Comparison of ENCODE assay signal across 1 cellular context in the genomic region with DNA sequence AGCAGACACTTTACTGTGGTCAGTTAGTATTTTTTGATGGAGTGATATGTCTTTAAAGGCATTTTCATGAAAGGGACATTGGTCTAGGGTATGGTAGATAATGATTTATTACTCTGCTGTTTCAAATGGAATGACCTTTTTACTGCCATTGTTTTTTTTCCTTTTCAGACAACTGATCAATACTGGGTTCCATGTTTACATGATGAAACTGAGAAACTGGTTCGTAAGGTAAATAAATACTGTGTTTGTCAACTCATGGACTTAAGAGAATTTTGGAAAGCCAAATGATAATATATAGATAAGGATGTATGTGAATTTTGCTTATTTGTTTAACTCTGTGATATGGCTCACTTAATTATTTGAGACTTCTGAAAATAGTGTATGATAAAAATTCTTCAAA.
TF ChIP-seq lines count a peak whose summit lies in the region.

No MANE protein-coding gene starts in this region.

TF ChIP-seq in HepG2, 621 proteins besides CTCF, POLR2A, EP300 and RAD21:
- TF ChIP-seq, protein P1, sequence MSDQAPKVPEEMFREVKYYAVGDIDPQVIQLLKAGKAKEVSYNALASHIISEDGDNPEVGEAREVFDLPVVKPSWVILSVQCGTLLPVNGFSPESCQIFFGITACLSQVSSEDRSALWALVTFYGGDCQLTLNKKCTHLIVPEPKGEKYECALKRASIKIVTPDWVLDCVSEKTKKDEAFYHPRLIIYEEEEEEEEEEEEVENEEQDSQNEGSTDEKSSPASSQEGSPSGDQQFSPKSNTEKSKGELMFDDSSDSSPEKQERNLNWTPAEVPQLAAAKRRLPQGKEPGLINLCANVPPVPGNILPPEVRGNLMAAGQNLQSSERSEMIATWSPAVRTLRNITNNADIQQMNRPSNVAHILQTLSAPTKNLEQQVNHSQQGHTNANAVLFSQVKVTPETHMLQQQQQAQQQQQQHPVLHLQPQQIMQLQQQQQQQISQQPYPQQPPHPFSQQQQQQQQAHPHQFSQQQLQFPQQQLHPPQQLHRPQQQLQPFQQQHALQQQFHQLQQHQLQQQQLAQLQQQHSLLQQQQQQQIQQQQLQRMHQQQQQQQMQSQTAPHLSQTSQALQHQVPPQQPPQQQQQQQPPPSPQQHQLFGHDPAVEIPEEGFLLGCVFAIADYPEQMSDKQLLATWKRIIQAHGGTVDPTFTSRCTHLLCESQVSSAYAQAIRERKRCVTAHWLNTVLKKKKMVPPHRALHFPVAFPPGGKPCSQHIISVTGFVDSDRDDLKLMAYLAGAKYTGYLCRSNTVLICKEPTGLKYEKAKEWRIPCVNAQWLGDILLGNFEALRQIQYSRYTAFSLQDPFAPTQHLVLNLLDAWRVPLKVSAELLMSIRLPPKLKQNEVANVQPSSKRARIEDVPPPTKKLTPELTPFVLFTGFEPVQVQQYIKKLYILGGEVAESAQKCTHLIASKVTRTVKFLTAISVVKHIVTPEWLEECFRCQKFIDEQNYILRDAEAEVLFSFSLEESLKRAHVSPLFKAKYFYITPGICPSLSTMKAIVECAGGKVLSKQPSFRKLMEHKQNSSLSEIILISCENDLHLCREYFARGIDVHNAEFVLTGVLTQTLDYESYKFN (CRISPR knock-in tag; conservative IDR thresholded peaks at IDR 0.05): peak; percentile 39; the same call in 1 of the 2 replicates
- TF ChIP-seq HHEX (CRISPR knock-in tag; IDR thresholded peaks at IDR 0.05): no peak
- no peak; the same call in 1 of the 2 replicates for TF ChIP-seq NFIC (IDR thresholded peaks at IDR 0.05; ENCODE audit: low read length)
- TF ChIP-seq ELF3 (CRISPR knock-in tag; IDR thresholded peaks at IDR 0.05): no peak
- peak; percentile 59; the same call in 1 of the 2 replicates for TF ChIP-seq GATAD2A (CRISPR knock-in tag; IDR thresholded peaks at IDR 0.05)
- TF ChIP-seq BCL6 (CRISPR knock-in tag; IDR thresholded peaks at IDR 0.05): peak; percentile 51
- TF ChIP-seq FOXA3 (CRISPR knock-in tag; IDR thresholded peaks at IDR 0.05): peak; percentile 56; the same call in 1 of the 2 replicates
- TF ChIP-seq RARA (CRISPR knock-in tag; IDR thresholded peaks at IDR 0.05): peak; percentile 23; the same call in 1 of the 2 replicates
- no peak for TF ChIP-seq SOX13 (IDR thresholded peaks at IDR 0.05)
- TF ChIP-seq SOX13 (CRISPR knock-in tag; conservative IDR thresholded peaks at IDR 0.05 in 1 of 2, IDR thresholded peaks at IDR 0.05 in 1 of 2): peak in 1 of 2 experiments; percentile 33; a peak in 1 of 4 replicates
- no peak for TF ChIP-seq FOXP1 (IDR thresholded peaks at IDR 0.05)
- peak; percentile 86 for TF ChIP-seq FOXP1 (CRISPR knock-in tag; IDR thresholded peaks at IDR 0.05)
- TF ChIP-seq SOX6 (IDR thresholded peaks at IDR 0.05): no peak
- peak; percentile 26; the same call in 1 of the 2 replicates for TF ChIP-seq SOX6 (CRISPR knock-in tag; IDR thresholded peaks at IDR 0.05)
TF ChIP-seq in HepG2: peak in this region for 8.
